ENCODE assay signal across 5 cellular contexts in the genomic region with DNA sequence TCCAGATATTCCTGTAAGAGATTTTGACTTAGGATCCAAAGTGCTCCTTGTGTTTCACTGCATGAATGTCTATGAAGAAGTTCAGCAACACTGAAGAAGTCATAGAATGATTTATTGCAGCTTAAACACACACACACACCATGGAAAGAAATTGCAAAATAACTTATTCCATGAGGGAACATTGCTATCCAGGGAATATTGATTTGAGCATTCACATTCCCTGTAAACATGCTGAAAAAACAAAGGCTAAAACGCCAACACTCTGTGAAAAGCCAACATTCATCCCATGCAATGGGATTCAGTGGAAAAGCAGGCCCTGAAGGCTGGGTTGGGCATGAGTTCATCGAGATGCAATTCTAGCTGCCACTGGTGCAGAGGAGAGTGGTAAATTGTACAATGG.
"Had no signal": no experiment of that assay in that cellular context is flagged by ENCODE, and none has a peak within 500 bp of the region (broad histone marks: within the 10 kb centered on the region; RNA-seq: fewer than 3 reads in every experiment).

No MANE protein-coding gene starts in this region.

- H3K4me1 Mint-ChIP-seq: IgD-negative memory B cell had no signal

- H3K4me3 ChIP-seq: K562 had no signal

- H3K27ac Mint-ChIP-seq: IgD-negative memory B cell had no signal

- DNase-seq: IMR-90 had no signal

- H3K27ac ChIP-seq: HL-60 had no signal

- ATAC-seq: HepG2, K562 had no signal

- H3K4me3 Mint-ChIP-seq: IgD-negative memory B cell had no signal
